ENCODE assay signal across 22 cellular contexts in genomic region chr7:2289621-2290020, GRCh38. TPM values are rescaled to one million over a fixed set of nuclear protein-coding genes. Genes with fewer than 3 reads are reported as not detected.
DNase-seq lines count a peak whose midpoint lies in the region; ATAC-seq and TF ChIP-seq lines count a peak whose summit lies in the region.
"Had no signal": no experiment of that assay in that cellular context is flagged by ENCODE, and none has a peak within 500 bp of the region (broad histone marks: within the 10 kb centered on the region; RNA-seq: fewer than 3 reads in every experiment).

No MANE protein-coding gene starts in this region.

- no peak overlapping the region for H2BK5ac ChIP-seq in mesenchymal stem cell (ENCODE audit: low read depth, low read length, poor library complexity, severe bottlenecking)

- no peak overlapping the region for H3K18ac ChIP-seq in mesenchymal stem cell (ENCODE audit: low read depth in 1 of 2, low read length in 2 of 2)

- H3K27me3 Mint-ChIP-seq in IgD-negative memory B cell, result no peaks in the 10 kb centered on the region
- no peaks in the 10 kb centered on the region for H3K27me3 Mint-ChIP-seq in brain
- no peaks in the 10 kb centered on the region for H3K27me3 Mint-ChIP-seq in stimulated activated naive B cell treated with anti-CD40 and anti-IgM and Interleukin-4, amounts not matched to agents 10 μg/mL and 1 μg/mL and 100 μg/mL, for 72 hours
- no peaks in the 10 kb centered on the region for H3K27me3 Mint-ChIP-seq in activated naive CD8-positive, alpha-beta T cell treated with anti-CD3 and anti-CD28 coated beads for 36 hours
- H3K27me3 Mint-ChIP-seq: CD4-positive, alpha-beta memory T cell had no signal

- no peak for ATAC-seq in stimulated activated naive B cell treated with anti-CD40 and anti-IgM and Interleukin-4, amounts not matched to agents 10 μg/mL and 1 μg/mL and 100 μg/mL, for 72 hours (replicated peaks)
- ATAC-seq in HG03521 (IDR thresholded peaks at IDR 0.05; ENCODE audit: unreplicated experiment), result no peak
- ATAC-seq: PC-3 had no signal

- H2BK15ac ChIP-seq in mesenchymal stem cell (ENCODE audit: low read depth, poor library complexity, severe bottlenecking), result no peak overlapping the region

- TF ChIP-seq CTCF in brain (conservative IDR thresholded peaks at IDR 0.05), result no peak

- no peak overlapping the region for H4K91ac ChIP-seq in mesenchymal stem cell (ENCODE audit: low read length)

- WGBS in mesenchymal stem cell, result 98% methylated on average over 13 of the region's 13 CpGs

- no peak overlapping the region for H3K23ac ChIP-seq in mesenchymal stem cell (ENCODE audit: low read length in 2 of 2)

- no peaks in the 10 kb centered on the region for H3K9me3 ChIP-seq in mesenchymal stem cell (ENCODE audit: control insufficient read depth, low read length)

- H3K4me3 Mint-ChIP-seq in IgD-negative memory B cell (peak overlapping the region in 3 of 4 donors; percentile 45 to 77 (median 51)), brain (peak overlapping the region in 2 of 5 experiments; percentile 6 to 35)
- peak overlapping the region; percentile 39 to 71 for H3K4me3 Mint-ChIP-seq in stimulated activated naive B cell treated with anti-CD40 and anti-IgM and Interleukin-4, amounts not matched to agents 10 μg/mL and 1 μg/mL and 100 μg/mL, for 72 hours
- no peak overlapping the region for H3K4me3 Mint-ChIP-seq in activated naive CD8-positive, alpha-beta T cell treated with anti-CD3 and anti-CD28 coated beads for 36 hours
- H3K4me3 Mint-ChIP-seq: CD4-positive, alpha-beta memory T cell had no signal

- H3K4me1 ChIP-seq in mesenchymal stem cell (ENCODE audit: control insufficient read depth, insufficient read depth, low read depth, low read length), result no peaks in the 10 kb centered on the region

- H3K36me3 Mint-ChIP-seq in IgD-negative memory B cell, result peaks cover 5% of the 10 kb centered on the region
- H3K36me3 Mint-ChIP-seq in brain, result peaks cover 3% of the 10 kb centered on the region
- peaks cover 38 to 59% of the 10 kb centered on the region in 2 donors for H3K36me3 Mint-ChIP-seq in stimulated activated naive B cell treated with anti-CD40 and anti-IgM and Interleukin-4, amounts not matched to agents 10 μg/mL and 1 μg/mL and 100 μg/mL, for 72 hours
- H3K36me3 Mint-ChIP-seq in activated naive CD8-positive, alpha-beta T cell treated with anti-CD3 and anti-CD28 coated beads for 36 hours, result no peaks in the 10 kb centered on the region

- H3K14ac ChIP-seq in mesenchymal stem cell (ENCODE audit: low read length in 2 of 2), result no peak overlapping the region

- no peak for DNase-seq in mesenchymal stem cell
- DNase-seq in stimulated activated naive B cell treated with anti-CD40 and anti-IgM and Interleukin-4, amounts not matched to agents 10 μg/mL and 1 μg/mL and 100 μg/mL, for 72 hours, result no peak
- DNase-seq in NCI-H2081 (lab: John Stamatoyannopoulos, UW), result no peak
- DNase-seq in activated naive CD8-positive, alpha-beta T cell treated with anti-CD3 and anti-CD28 coated beads for 36 hours, result no peak
- DNase-seq: AML-193; CD4-positive, alpha-beta memory T cell; COR-L47; DMS53; KBM-7; NCI-H1105 treated with DMSO at 0.1 percent for 48 hours; NCI-H146; NCI-H1930; NCI-H526; NCI-H82; NK-92 treated with Interleukin-12 subunit alpha and Interleukin-12 subunit beta, amount 100 ng/mL, for 24 hours; PC-3; SHP77 had no signal

- no peak overlapping the region for H2AK5ac ChIP-seq in mesenchymal stem cell (ENCODE audit: low read length, severe bottlenecking)

- no peak overlapping the region for H2BK12ac ChIP-seq in mesenchymal stem cell (ENCODE audit: low read length in 2 of 2)

- H3K27ac ChIP-seq in mesenchymal stem cell (ENCODE audit: low read length, poor library complexity, severe bottlenecking), result no peak overlapping the region
- H3K27ac ChIP-seq: GM23248, SK-N-MC had no signal

- H3K27ac Mint-ChIP-seq in IgD-negative memory B cell (peak overlapping the region; percentile 78 to 94 (median 81)), brain (peak overlapping the region in 3 of 5 experiments; percentile 12 to 77 (median 48))
- H3K27ac Mint-ChIP-seq in stimulated activated naive B cell treated with anti-CD40 and anti-IgM and Interleukin-4, amounts not matched to agents 10 μg/mL and 1 μg/mL and 100 μg/mL, for 72 hours, result peak overlapping the region; percentile 96
- H3K27ac Mint-ChIP-seq in activated naive CD8-positive, alpha-beta T cell treated with anti-CD3 and anti-CD28 coated beads for 36 hours, result no peak overlapping the region
- H3K27ac Mint-ChIP-seq: CD4-positive, alpha-beta memory T cell had no signal

- H3K27me3 ChIP-seq in mesenchymal stem cell (ENCODE audit: control insufficient read depth in 1 of 2, insufficient read depth in 1 of 2, low read length in 2 of 2), result no peaks in the 10 kb centered on the region

- no peak overlapping the region for H3K4ac ChIP-seq in mesenchymal stem cell (ENCODE audit: low read depth in 1 of 2, low read length in 2 of 2)

- H3K9me3 Mint-ChIP-seq in IgD-negative memory B cell (no peaks in the 10 kb centered on the region), brain (peaks cover 0 to 3% (median 0%) of the 10 kb centered on the region in 5 experiments)
- peaks cover 3 to 4% of the 10 kb centered on the region in 2 donors for H3K9me3 Mint-ChIP-seq in stimulated activated naive B cell treated with anti-CD40 and anti-IgM and Interleukin-4, amounts not matched to agents 10 μg/mL and 1 μg/mL and 100 μg/mL, for 72 hours
- H3K9me3 Mint-ChIP-seq in activated naive CD8-positive, alpha-beta T cell treated with anti-CD3 and anti-CD28 coated beads for 36 hours, result no peaks in the 10 kb centered on the region
- H3K9me3 Mint-ChIP-seq: CD4-positive, alpha-beta memory T cell had no signal

- H2AFZ ChIP-seq in mesenchymal stem cell (ENCODE audit: low read depth, low read length), result no peak overlapping the region
- H2AFZ ChIP-seq: GM23248 had no signal

- no peak overlapping the region for H3K4me2 ChIP-seq in mesenchymal stem cell (ENCODE audit: low read length, poor library complexity, severe bottlenecking)

- peaks cover 29% of the 10 kb centered on the region for H3K79me1 ChIP-seq in mesenchymal stem cell (replicated peaks; ENCODE audit: low read length, poor library complexity, severe bottlenecking)

- H3K4me1 Mint-ChIP-seq in IgD-negative memory B cell, result peaks cover 15 to 22% (median 22%) of the 10 kb centered on the region in 3 donors
- H3K4me1 Mint-ChIP-seq in brain, result no peaks in the 10 kb centered on the region
- peaks cover 29 to 59% of the 10 kb centered on the region in 2 donors for H3K4me1 Mint-ChIP-seq in stimulated activated naive B cell treated with anti-CD40 and anti-IgM and Interleukin-4, amounts not matched to agents 10 μg/mL and 1 μg/mL and 100 μg/mL, for 72 hours
- no peaks in the 10 kb centered on the region for H3K4me1 Mint-ChIP-seq in activated naive CD8-positive, alpha-beta T cell treated with anti-CD3 and anti-CD28 coated beads for 36 hours

- no peak overlapping the region for H2BK120ac ChIP-seq in mesenchymal stem cell (ENCODE audit: low read depth, low read length)

- H3K9ac ChIP-seq in mesenchymal stem cell (ENCODE audit: low read length), result peak overlapping the region; percentile 44
- H3K9ac ChIP-seq: GM23248 had no signal

- H3K4me3 ChIP-seq in mesenchymal stem cell (ENCODE audit: insufficient read depth in 1 of 2, low read depth in 1 of 2, low read length in 2 of 2), result peak overlapping the region in 1 of 2 experiments; percentile 22
- H3K4me3 ChIP-seq: GM23248, SK-N-MC had no signal

- H4K8ac ChIP-seq in mesenchymal stem cell (ENCODE audit: low read length), result no peak overlapping the region

- peaks cover 0 to 13% of the 10 kb centered on the region in 2 experiments for H3K36me3 ChIP-seq in mesenchymal stem cell (ENCODE audit: control insufficient read depth in 1 of 2, insufficient read depth in 2 of 2, low read depth in 1 of 2, low read length in 2 of 2)

RNA-seq across cellular contexts. Expression of gene SNX8, which starts 24.6 kb away (rescaled TPM):
- polyA plus RNA-seq in IgD-negative memory B cell (61.3 TPM), brain (ENCODE audit: insufficient read depth, low read depth, low replicate concordance) (23.5 TPM)
- polyA plus RNA-seq in mesenchymal stem cell (2013, experiment 1 of 2), result 26.3 TPM
- 28.5 TPM for polyA plus RNA-seq in mesenchymal stem cell (2013, experiment 2 of 2)
- 10 to 100 TPM; 45.6 to 48.7 TPM for total RNA-seq in activated naive CD8-positive, alpha-beta T cell treated with anti-CD3 and anti-CD28 coated beads for 36 hours

RNA-seq across cellular contexts. Expression of gene NUDT1, which starts 47.6 kb away (rescaled TPM):
- polyA plus RNA-seq in IgD-negative memory B cell (52.1 TPM), brain (ENCODE audit: insufficient read depth, low read depth, low replicate concordance) (82.3 TPM)
- 13.8 TPM for polyA plus RNA-seq in mesenchymal stem cell (2013, experiment 1 of 2)
- polyA plus RNA-seq in mesenchymal stem cell (2013, experiment 2 of 2), result 13.5 TPM
- 10 to 100 TPM; 93.5 to 97.0 TPM for total RNA-seq in activated naive CD8-positive, alpha-beta T cell treated with anti-CD3 and anti-CD28 coated beads for 36 hours

RNA-seq across cellular contexts. Expression of gene MRM2, which starts 47.6 kb away (rescaled TPM):
- 67.8 TPM for polyA plus RNA-seq in IgD-negative memory B cell
- 30.9 TPM for polyA plus RNA-seq in brain (ENCODE audit: insufficient read depth, low read depth, low replicate concordance)
- polyA plus RNA-seq in mesenchymal stem cell (2013, experiment 1 of 2), result 15.6 TPM
- polyA plus RNA-seq in mesenchymal stem cell (2013, experiment 2 of 2), result 14.8 TPM
- total RNA-seq in activated naive CD8-positive, alpha-beta T cell treated with anti-CD3 and anti-CD28 coated beads for 36 hours, result 10 to 100 TPM; 48.4 to 52.9 TPM

RNA-seq across cellular contexts. Expression of gene MAD1L1, which starts 56.9 kb away (rescaled TPM):
- 133 TPM for polyA plus RNA-seq in IgD-negative memory B cell
- polyA plus RNA-seq in brain (ENCODE audit: insufficient read depth, low read depth, low replicate concordance), result 42.7 TPM
- 12.7 TPM for polyA plus RNA-seq in mesenchymal stem cell (2013, experiment 1 of 2)
- polyA plus RNA-seq in mesenchymal stem cell (2013, experiment 2 of 2), result 12.2 TPM
- 10 to 100 TPM; 36.5 to 37.8 TPM for total RNA-seq in activated naive CD8-positive, alpha-beta T cell treated with anti-CD3 and anti-CD28 coated beads for 36 hours
